Comparison of ENCODE assay signal across 25 cellular contexts in the genomic region with DNA sequence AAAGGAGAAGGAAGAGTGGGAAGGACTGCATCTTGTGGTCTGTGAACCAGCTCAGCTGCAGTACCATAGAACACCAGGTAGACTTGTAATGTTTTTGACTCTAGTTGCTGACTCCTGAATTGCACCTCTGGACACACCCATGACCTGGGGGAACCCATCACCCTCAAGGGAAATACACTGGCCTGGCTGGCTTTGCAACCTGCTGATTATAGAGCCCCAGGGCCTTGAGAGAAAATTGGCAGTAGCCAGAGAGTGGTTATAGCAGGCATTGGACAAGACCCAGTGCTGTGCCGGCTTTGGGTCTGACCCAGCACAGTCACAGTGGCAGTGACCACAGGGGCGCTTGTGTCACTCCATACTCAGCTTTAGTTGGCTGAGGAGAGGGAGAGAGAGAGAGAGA.
"Had no signal": no experiment of that assay in that cellular context is flagged by ENCODE, and none has a peak within 500 bp of the region (broad histone marks: within the 10 kb centered on the region; RNA-seq: fewer than 3 reads in every experiment).

No MANE protein-coding gene starts in this region.

- FAIRE-seq: small intestine, urothelium cell line had no signal

- H3K4me3 ChIP-seq: neural progenitor cell, ovary, psoas muscle, right lobe of liver, sigmoid colon, stomach, thoracic aorta, tibial artery, transverse colon, upper lobe of left lung, vagina had no signal

- H3K9me3 ChIP-seq: ovary, psoas muscle, right lobe of liver, sigmoid colon, stomach, thoracic aorta, tibial artery, transverse colon, upper lobe of left lung, vagina had no signal

- H3K4me1 ChIP-seq: neural progenitor cell, parathyroid adenoma, psoas muscle, right lobe of liver, sigmoid colon, stomach, tibial artery, transverse colon, upper lobe of left lung, vagina had no signal

- DNase-seq: naive thymus-derived CD4-positive, alpha-beta T cell; natural killer cell; occipital lobe; ovary; posterior cingulate gyrus; psoas muscle; right cardiac atrium; right lobe of liver; sigmoid colon; small intestine; stimulated activated CD4-positive, alpha-beta T cell treated with anti-CD3 and anti-CD28 coated beads, Interleukin-15, amount 100 ng/mL, for 24 hours; stimulated activated CD4-positive, alpha-beta T cell treated with anti-CD3 and anti-CD28 coated beads, Interleukin-2, amount 100 ng/mL, for 24 hours; stimulated activated CD4-positive, alpha-beta T cell treated with anti-CD3 and anti-CD28 coated beads, Interleukin-2, amount 100 ng/mL, for 48 hours; stimulated activated CD4-positive, alpha-beta T cell treated with anti-CD3 and anti-CD28 coated beads, Interleukin-4, amount 100 ng/mL, for 24 hours; stimulated activated naive B cell treated with anti-CD40 and anti-IgM and Interleukin-4, amounts not matched to agents 10 μg/mL and 1 μg/mL and 100 μg/mL, for 72 hours; stimulated activated naive CD4-positive, alpha-beta T cell treated with Interleukin-2 at 50 U/mL for 16 hours; stomach; tibial artery; transverse colon; upper lobe of left lung had no signal

- H3K27me3 ChIP-seq: neural progenitor cell, ovary, right lobe of liver, stomach, tibial artery, transverse colon, upper lobe of left lung, vagina had no signal

- H3K36me3 ChIP-seq: neural progenitor cell, ovary, right lobe of liver, sigmoid colon, stomach, thoracic aorta, tibial artery, transverse colon, upper lobe of left lung, vagina had no signal

- H3K27ac ChIP-seq: neural progenitor cell, ovary, parathyroid adenoma, psoas muscle, right lobe of liver, sigmoid colon, stomach, thoracic aorta, tibial artery, transverse colon, upper lobe of left lung, vagina had no signal
